29 cellular contexts compared by ENCODE assay signal in genomic region chr3:122389892-122390291, GRCh38.
"Had no signal": no experiment of that assay in that cellular context is flagged by ENCODE, and none has a peak within 500 bp of the region (broad histone marks: within the 10 kb centered on the region; RNA-seq: fewer than 3 reads in every experiment).

No MANE protein-coding gene starts in this region.

- ATAC-seq: activated T-helper 17 cell treated with anti-CD3 and anti-CD28 coated beads, Interleukin-2, amount 50 U/mL, for 72 hours; Panc1 had no signal

- H3K4me3 Mint-ChIP-seq: activated CD4-positive, alpha-beta memory T cell treated with anti-CD3 and anti-CD28 coated beads for 36 hours; activated CD4-positive, alpha-beta T cell treated with anti-CD3 and anti-CD28 coated beads, Interleukin-2, amount 10 ng/mL, durations not matched to agents 7 days and 5 days; activated naive CD4-positive, alpha-beta T cell treated with anti-CD3 and anti-CD28 coated beads for 36 hours; activated naive CD8-positive, alpha-beta T cell; activated T-helper 17 cell treated with anti-CD3 and anti-CD28 coated beads, Interleukin-2, amount 50 U/mL, for 72 hours; IgD-negative memory B cell had no signal

- H3K4me3 ChIP-seq: breast epithelium, MG63, SJCRH30 had no signal

- H3K9me3 Mint-ChIP-seq: activated CD4-positive, alpha-beta memory T cell treated with anti-CD3 and anti-CD28 coated beads for 36 hours; activated CD4-positive, alpha-beta T cell treated with anti-CD3 and anti-CD28 coated beads, Interleukin-2, amount 10 ng/mL, durations not matched to agents 7 days and 5 days; activated naive CD4-positive, alpha-beta T cell treated with anti-CD3 and anti-CD28 coated beads for 36 hours; activated T-helper 17 cell treated with anti-CD3 and anti-CD28 coated beads, Interleukin-2, amount 50 U/mL, for 72 hours; IgD-negative memory B cell had no signal

- DNase-seq: activated CD4-positive, alpha-beta memory T cell treated with anti-CD3 and anti-CD28 coated beads for 36 hours; activated CD4-positive, alpha-beta T cell treated with anti-CD3 and anti-CD28 coated beads, Interleukin-2, amount 10 ng/mL, durations not matched to agents 7 days and 5 days; activated CD4-positive, CD25-positive, alpha-beta regulatory T cell; activated CD8-positive, alpha-beta memory T cell treated with anti-CD3 and anti-CD28 coated beads, Interleukin-2, amount 50 U/mL, for 4 hours; activated gamma-delta T cell; activated naive CD4-positive, alpha-beta T cell treated with anti-CD3 and anti-CD28 coated beads for 36 hours; activated T-cell treated with anti-CD3 and anti-CD28 coated beads, Interleukin-2, amount 50 U/mL, for 1 hour; caudate nucleus; MG63; MV-4-11; NCI-H1092 treated with DMSO at 0.1 percent for 48 hours; NCI-H1417 treated with DMSO at 0.1 percent for 48 hours; NCI-H1694; NCI-H2029; NCI-H2107; NCI-H510A treated with DMSO at 0.1 percent for 48 hours; NCI-H69; NK-92 treated with Interleukin-12 subunit alpha and Interleukin-12 subunit beta, amount 100 ng/mL, for 24 hours; OCI-M1; RPMI8226; SJCRH30; SK-N-SH; T-helper 1 cell had no signal

- H3K27me3 Mint-ChIP-seq: activated CD4-positive, alpha-beta memory T cell treated with anti-CD3 and anti-CD28 coated beads for 36 hours; activated CD4-positive, alpha-beta T cell treated with anti-CD3 and anti-CD28 coated beads, Interleukin-2, amount 10 ng/mL, durations not matched to agents 7 days and 5 days; activated naive CD8-positive, alpha-beta T cell; activated T-helper 17 cell treated with anti-CD3 and anti-CD28 coated beads, Interleukin-2, amount 50 U/mL, for 72 hours; IgD-negative memory B cell had no signal

- H3K4me2 ChIP-seq: KMS-11, SK-N-SH had no signal

- H3K27ac ChIP-seq: breast epithelium, KMS-11, SJCRH30 had no signal

- H3K36me3 ChIP-seq: breast epithelium had no signal

- H3K27ac Mint-ChIP-seq: activated CD4-positive, alpha-beta memory T cell treated with anti-CD3 and anti-CD28 coated beads for 36 hours; activated CD4-positive, alpha-beta T cell treated with anti-CD3 and anti-CD28 coated beads, Interleukin-2, amount 10 ng/mL, durations not matched to agents 7 days and 5 days; activated naive CD4-positive, alpha-beta T cell treated with anti-CD3 and anti-CD28 coated beads for 36 hours; activated T-helper 17 cell treated with anti-CD3 and anti-CD28 coated beads, Interleukin-2, amount 50 U/mL, for 72 hours had no signal

- H3K4me1 ChIP-seq: breast epithelium, SJCRH30 had no signal

- H3K9ac ChIP-seq: KMS-11, SK-N-SH had no signal

- H3K9me3 ChIP-seq: breast epithelium, MG63, SJCRH30, SK-N-SH had no signal

- H3K27me3 ChIP-seq: breast epithelium, MG63, SJCRH30 had no signal
